1 cellular context compared by ENCODE assay signal in the genomic region with DNA sequence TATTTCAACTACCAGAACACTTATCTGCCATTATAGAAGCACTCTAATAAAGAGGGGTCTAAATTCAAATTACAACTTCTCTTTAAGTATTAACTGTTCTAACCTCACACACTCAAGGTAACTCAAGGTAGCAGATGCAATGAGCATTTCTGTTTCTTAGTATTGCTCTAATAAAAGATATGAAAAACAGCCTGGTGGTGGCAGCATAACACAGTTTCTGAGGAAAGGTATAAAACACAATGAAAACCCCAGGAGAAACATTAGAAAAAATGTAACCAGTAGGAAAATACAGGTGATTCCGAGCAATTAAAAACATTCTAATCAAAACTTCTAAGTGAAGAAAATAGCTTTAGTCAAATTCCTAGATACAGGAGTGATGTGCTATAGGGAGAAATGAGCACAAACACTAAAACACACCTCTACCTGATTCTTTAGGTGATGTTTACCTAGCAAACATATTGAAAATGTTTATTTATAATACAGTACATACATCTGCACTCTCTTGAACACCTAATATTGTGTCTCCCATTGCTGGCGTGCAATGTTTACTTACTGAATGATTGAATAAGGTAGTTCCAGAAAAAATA.
TF ChIP-seq lines count a peak whose summit lies in the region.

No MANE protein-coding gene starts in this region.

TF ChIP-seq in GM23338, 12 proteins besides CTCF, POLR2A, EP300 and RAD21 (continued from another document):
- TF ChIP-seq, protein P1, sequence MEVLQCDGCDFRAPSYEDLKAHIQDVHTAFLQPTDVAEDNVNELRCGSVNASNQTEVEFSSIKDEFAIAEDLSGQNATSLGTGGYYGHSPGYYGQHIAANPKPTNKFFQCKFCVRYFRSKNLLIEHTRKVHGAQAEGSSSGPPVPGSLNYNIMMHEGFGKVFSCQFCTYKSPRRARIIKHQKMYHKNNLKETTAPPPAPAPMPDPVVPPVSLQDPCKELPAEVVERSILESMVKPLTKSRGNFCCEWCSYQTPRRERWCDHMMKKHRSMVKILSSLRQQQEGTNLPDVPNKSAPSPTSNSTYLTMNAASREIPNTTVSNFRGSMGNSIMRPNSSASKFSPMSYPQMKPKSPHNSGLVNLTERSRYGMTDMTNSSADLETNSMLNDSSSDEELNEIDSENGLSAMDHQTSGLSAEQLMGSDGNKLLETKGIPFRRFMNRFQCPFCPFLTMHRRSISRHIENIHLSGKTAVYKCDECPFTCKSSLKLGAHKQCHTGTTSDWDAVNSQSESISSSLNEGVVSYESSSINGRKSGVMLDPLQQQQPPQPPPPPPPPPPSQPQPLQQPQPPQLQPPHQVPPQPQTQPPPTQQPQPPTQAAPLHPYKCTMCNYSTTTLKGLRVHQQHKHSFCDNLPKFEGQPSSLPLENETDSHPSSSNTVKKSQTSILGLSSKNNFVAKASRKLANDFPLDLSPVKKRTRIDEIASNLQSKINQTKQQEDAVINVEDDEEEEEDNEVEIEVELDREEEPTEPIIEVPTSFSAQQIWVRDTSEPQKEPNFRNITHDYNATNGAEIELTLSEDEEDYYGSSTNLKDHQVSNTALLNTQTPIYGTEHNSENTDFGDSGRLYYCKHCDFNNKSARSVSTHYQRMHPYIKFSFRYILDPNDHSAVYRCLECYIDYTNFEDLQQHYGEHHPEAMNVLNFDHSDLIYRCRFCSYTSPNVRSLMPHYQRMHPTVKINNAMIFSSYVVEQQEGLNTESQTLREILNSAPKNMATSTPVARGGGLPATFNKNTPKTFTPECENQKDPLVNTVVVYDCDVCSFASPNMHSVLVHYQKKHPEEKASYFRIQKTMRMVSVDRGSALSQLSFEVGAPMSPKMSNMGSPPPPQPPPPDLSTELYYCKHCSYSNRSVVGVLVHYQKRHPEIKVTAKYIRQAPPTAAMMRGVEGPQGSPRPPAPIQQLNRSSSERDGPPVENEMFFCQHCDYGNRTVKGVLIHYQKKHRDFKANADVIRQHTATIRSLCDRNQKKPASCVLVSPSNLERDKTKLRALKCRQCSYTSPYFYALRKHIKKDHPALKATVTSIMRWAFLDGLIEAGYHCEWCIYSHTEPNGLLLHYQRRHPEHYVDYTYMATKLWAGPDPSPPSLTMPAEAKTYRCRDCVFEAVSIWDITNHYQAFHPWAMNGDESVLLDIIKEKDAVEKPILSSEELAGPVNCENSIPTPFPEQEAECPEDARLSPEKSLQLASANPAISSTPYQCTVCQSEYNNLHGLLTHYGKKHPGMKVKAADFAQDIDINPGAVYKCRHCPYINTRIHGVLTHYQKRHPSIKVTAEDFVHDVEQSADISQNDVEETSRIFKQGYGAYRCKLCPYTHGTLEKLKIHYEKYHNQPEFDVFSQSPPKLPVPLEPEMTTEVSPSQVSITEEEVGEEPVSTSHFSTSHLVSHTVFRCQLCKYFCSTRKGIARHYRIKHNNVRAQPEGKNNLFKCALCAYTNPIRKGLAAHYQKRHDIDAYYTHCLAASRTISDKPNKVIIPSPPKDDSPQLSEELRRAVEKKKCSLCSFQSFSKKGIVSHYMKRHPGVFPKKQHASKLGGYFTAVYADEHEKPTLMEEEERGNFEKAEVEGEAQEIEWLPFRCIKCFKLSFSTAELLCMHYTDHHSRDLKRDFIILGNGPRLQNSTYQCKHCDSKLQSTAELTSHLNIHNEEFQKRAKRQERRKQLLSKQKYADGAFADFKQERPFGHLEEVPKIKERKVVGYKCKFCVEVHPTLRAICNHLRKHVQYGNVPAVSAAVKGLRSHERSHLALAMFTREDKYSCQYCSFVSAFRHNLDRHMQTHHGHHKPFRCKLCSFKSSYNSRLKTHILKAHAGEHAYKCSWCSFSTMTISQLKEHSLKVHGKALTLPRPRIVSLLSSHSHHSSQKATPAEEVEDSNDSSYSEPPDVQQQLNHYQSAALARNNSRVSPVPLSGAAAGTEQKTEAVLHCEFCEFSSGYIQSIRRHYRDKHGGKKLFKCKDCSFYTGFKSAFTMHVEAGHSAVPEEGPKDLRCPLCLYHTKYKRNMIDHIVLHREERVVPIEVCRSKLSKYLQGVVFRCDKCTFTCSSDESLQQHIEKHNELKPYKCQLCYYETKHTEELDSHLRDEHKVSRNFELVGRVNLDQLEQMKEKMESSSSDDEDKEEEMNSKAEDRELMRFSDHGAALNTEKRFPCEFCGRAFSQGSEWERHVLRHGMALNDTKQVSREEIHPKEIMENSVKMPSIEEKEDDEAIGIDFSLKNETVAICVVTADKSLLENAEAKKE (CRISPR knock-in tag; IDR thresholded peaks at IDR 0.05) = no peak
- no peak for TF ChIP-seq EZH2phosphoT487 (IDR thresholded peaks at IDR 0.05; ENCODE audit: unreplicated experiment)
- TF ChIP-seq ZNF114 (CRISPR knock-in tag; IDR thresholded peaks at IDR 0.05) = no peak
- TF ChIP-seq POLR2AphosphoS5 (IDR thresholded peaks at IDR 0.05; ENCODE audit: low read depth) = no peak
- TF ChIP-seq CREB1 (CRISPR knock-in tag; IDR thresholded peaks at IDR 0.05; ENCODE audit: low read depth) = no peak
- no peak for TF ChIP-seq JUNB (IDR thresholded peaks at IDR 0.05; ENCODE audit: unreplicated experiment)
- no peak for TF ChIP-seq STAT1 (IDR thresholded peaks at IDR 0.05; ENCODE audit: unreplicated experiment)
- TF ChIP-seq ZNF331 (CRISPR knock-in tag; IDR thresholded peaks at IDR 0.05; ENCODE audit: low read depth) = no peak
